15 cellular contexts compared by ENCODE assay signal in genomic region chrX:155744534-155744933, GRCh38.
A peak's percentile ranks its signal among the peaks of the same experiment; 100 is the strongest.
DNase-seq lines count a peak whose midpoint lies in the region; ATAC-seq, FAIRE-seq and TF ChIP-seq lines count a peak whose summit lies in the region.
"Had no signal": no experiment of that assay in that cellular context is flagged by ENCODE, and none has a peak within 500 bp of the region (broad histone marks: within the 10 kb centered on the region; RNA-seq: fewer than 3 reads in every experiment).

No MANE protein-coding gene starts in this region.

- intact Hi-C loops in K562 (cut with micrococcal nuclease) (no loop called here), kidney (cut with DNase I) (no loop called here), pancreas (cut with DNase I) (no loop called here)

- no peak for TF ChIP-seq EP300 in K562 (IDR thresholded peaks at IDR 0.05; ENCODE audit: low read length)

- H3K27ac ChIP-seq in GM23248 = no peak overlapping the region
- H3K27ac ChIP-seq in K562 (ENCODE audit: extremely low read depth, low read depth, low read length) = no peak overlapping the region
- H3K27ac ChIP-seq in kidney (ENCODE audit: low read depth in 2 of 2, low read length in 2 of 2) = no peak overlapping the region
- H3K27ac ChIP-seq in smooth muscle cell (ENCODE audit: low read depth) = no peak overlapping the region
- H3K27ac ChIP-seq in pancreas = no peak overlapping the region
- H3K27ac ChIP-seq: BLaER1 treated with 17β-estradiol and CSF1 and Interleukin-3, amounts not matched to agents 10 nM and 100 nM had no signal

- no peaks in the 10 kb centered on the region for H3K9me1 ChIP-seq in K562 (ENCODE audit: control insufficient read depth, insufficient read depth, low read length)

- 12 to 17% methylated on average over 2 of the region's 2 CpGs for WGBS in GM23248 (ENCODE audit: low coverage in 1 of 2, low lambda C conversion rate in 2 of 2, missing lambda C conversion rate in 2 of 2), 2 experiments
- WGBS in K562 (ENCODE audit: insufficient coverage, low coverage, missing lambda C conversion rate) = 68% methylated on average over 2 of the region's 2 CpGs
- WGBS in smooth muscle cell (ENCODE audit: low lambda C conversion rate) = 48% methylated on average over 2 of the region's 2 CpGs
- 48 to 52% methylated on average over 2 of the region's 2 CpGs for WGBS in pancreas, 2 donors

- H3K4me3 ChIP-seq in GM23248 (peak overlapping the region; percentile 37; the same call in 1 of the 2 replicates), K562 (no peak overlapping the region), kidney (ENCODE audit: low read length in 2 of 2) (peak overlapping the region; percentile 1 to 45), smooth muscle cell (peak overlapping the region; percentile 38), pancreas (no peak overlapping the region)
- H3K4me3 ChIP-seq: BLaER1 treated with 17β-estradiol and CSF1 and Interleukin-3, amounts not matched to agents 10 nM and 100 nM; GM12878; PC-9 had no signal

- no peak for ATAC-seq in K562
- ATAC-seq in pancreas = no peak
- no peak for ATAC-seq in HG03342 (IDR thresholded peaks at IDR 0.05; ENCODE audit: unreplicated experiment)
- no peak for ATAC-seq in GM21717 (IDR thresholded peaks at IDR 0.05; ENCODE audit: unreplicated experiment)
- ATAC-seq: GM12878 had no signal

- DNase-seq in GM23248 (no peak), K562 (ENCODE audit: extremely low read depth in 1 of 4, low spot score in 3 of 4) (no peak), kidney (no peak), smooth muscle cell (lab: John Stamatoyannopoulos, UW; ENCODE audit: unreplicated experiment) (no peak), pancreas (no peak)
- DNase-seq: DMS153, KG1, NCI-H1092, NCI-H2107, NCI-H69, PC-9 had no signal

- H3K9ac ChIP-seq in GM23248 (no peak overlapping the region), K562 (ENCODE audit: insufficient read depth in 1 of 2, low read depth in 2 of 2, low read length in 2 of 2) (no peak overlapping the region), kidney (ENCODE audit: low read length in 2 of 2) (no peak overlapping the region), smooth muscle cell (ENCODE audit: low read depth) (no peak overlapping the region)
- H3K9ac ChIP-seq: BLaER1 treated with 17β-estradiol and CSF1 and Interleukin-3, amounts not matched to agents 10 nM and 100 nM had no signal

- in situ Hi-C loops in GM23248 (cut with MboI) (no loop called here), K562 (cut with MboI) (no loop called here)

- TF ChIP-seq RAD21 in K562 (CRISPR knock-in tag; conservative IDR thresholded peaks at IDR 0.05 in 1 of 2, IDR thresholded peaks at IDR 0.05 in 1 of 2) = no peak

- H3K36me3 ChIP-seq in GM23248 (ENCODE audit: low read depth) (no peaks in the 10 kb centered on the region), K562 (ENCODE audit: control insufficient read depth, insufficient read depth, low read length) (no peaks in the 10 kb centered on the region), kidney (ENCODE audit: control insufficient read depth in 1 of 2, insufficient read depth in 2 of 2, low read length in 2 of 2) (no peaks in the 10 kb centered on the region), smooth muscle cell (ENCODE audit: low read depth) (no peaks in the 10 kb centered on the region), pancreas (no peaks in the 10 kb centered on the region)
- H3K36me3 ChIP-seq: BLaER1 treated with 17β-estradiol and CSF1 and Interleukin-3, amounts not matched to agents 10 nM and 100 nM had no signal

- CTCF ChIA-PET in K562 (lab: Yijun Ruan, JAX; ENCODE audit: low intra/inter-chr PET ratio) = no interaction called here

- H2AFZ ChIP-seq in GM23248 = 0 out of 2 replicates have a peak overlapping the region, but pooled peaks have one; percentile 43
- peak overlapping the region; percentile 62 for H2AFZ ChIP-seq in K562 (ENCODE audit: low read depth, low read length)
- H2AFZ ChIP-seq in smooth muscle cell (ENCODE audit: low read depth) = peak overlapping the region; percentile 58
- H2AFZ ChIP-seq: PC-9 had no signal

- no peak for FAIRE-seq in K562 (lab: Jason Lieb, UNC)
- FAIRE-seq in kidney (lab: Jason Lieb, UNC) = no peak
- no peak for FAIRE-seq in pancreas (lab: Jason Lieb, UNC)
- FAIRE-seq: GM12878 had no signal

- no TSS peak for BruUV-seq in K562 (replicated peaks; lab: Mats Ljungman, UMichigan)

- H3F3A ChIP-seq in GM23248 (ENCODE audit: insufficient read depth) (no peaks in the 10 kb centered on the region), smooth muscle cell (ENCODE audit: low read depth) (no peaks in the 10 kb centered on the region)

- no peaks in the 10 kb centered on the region for H3K9me2 ChIP-seq in GM23248 (ENCODE audit: insufficient read depth)

- H3K4me1 ChIP-seq in GM23248 (ENCODE audit: insufficient read depth) = peaks cover 5% of the 10 kb centered on the region; the same call in 1 of the 2 replicates
- H3K4me1 ChIP-seq in K562 (replicated peaks in 1 of 2; ENCODE audit: control insufficient read depth in 2 of 2, insufficient read depth in 2 of 2, low read length in 2 of 2) = peaks cover 0 to 10% of the 10 kb centered on the region in 2 experiments; a peak in 3 of 5 replicates
- no peaks in the 10 kb centered on the region for H3K4me1 ChIP-seq in kidney (ENCODE audit: control insufficient read depth in 1 of 2, insufficient read depth in 1 of 2, low read depth in 1 of 2, low read length in 2 of 2)
- H3K4me1 ChIP-seq in smooth muscle cell (ENCODE audit: low read depth) = no peaks in the 10 kb centered on the region
- H3K4me1 ChIP-seq in pancreas = no peaks in the 10 kb centered on the region
- H3K4me1 ChIP-seq: BLaER1 treated with 17β-estradiol and CSF1 and Interleukin-3, amounts not matched to agents 10 nM and 100 nM had no signal

- POLR2A ChIA-PET in K562 (lab: Yijun Ruan, JAX) = no interaction called here

- no peaks in the 10 kb centered on the region for H3K9me3 ChIP-seq in GM23248 (ENCODE audit: low read depth)
- H3K9me3 ChIP-seq in K562 (replicated peaks; ENCODE audit: control insufficient read depth, insufficient read depth, low read depth, low read length) = no peaks in the 10 kb centered on the region
- H3K9me3 ChIP-seq in kidney (ENCODE audit: control insufficient read depth in 1 of 2, low read length in 2 of 2) = no peaks in the 10 kb centered on the region
- peaks cover under 1% of the 10 kb centered on the region for H3K9me3 ChIP-seq in smooth muscle cell (replicated peaks; ENCODE audit: low read depth)
- no peaks in the 10 kb centered on the region for H3K9me3 ChIP-seq in pancreas

- no peak for TF ChIP-seq POLR2A in K562 (conservative IDR thresholded peaks at IDR 0.05)

- H4K20me1 ChIP-seq in GM23248 (ENCODE audit: insufficient read depth) (no peaks in the 10 kb centered on the region), K562 (replicated peaks; ENCODE audit: control insufficient read depth, insufficient read depth, low read length) (no peaks in the 10 kb centered on the region), smooth muscle cell (ENCODE audit: low read depth) (no peaks in the 10 kb centered on the region)
- H4K20me1 ChIP-seq: BLaER1 treated with 17β-estradiol and CSF1 and Interleukin-3, amounts not matched to agents 10 nM and 100 nM had no signal

- TF ChIP-seq CTCF in K562 (IDR thresholded peaks at IDR 0.05 in 2 of 3, conservative IDR thresholded peaks at IDR 0.05 in 1 of 3; ENCODE audit: insufficient read depth in 2 of 3, low read depth in 1 of 3, low read length in 3 of 3) (no peak), kidney (IDR thresholded peaks at IDR 0.05; ENCODE audit: borderline replicate concordance, extremely low read depth, insufficient read depth) (no peak), smooth muscle cell (IDR thresholded peaks at IDR 0.05; ENCODE audit: borderline replicate concordance, insufficient read depth, poor library complexity, severe bottlenecking) (no peak), pancreas (IDR thresholded peaks at IDR 0.05) (no peak)

- no peak overlapping the region for H3K4me2 ChIP-seq in GM23248 (ENCODE audit: unreplicated experiment)
- H3K4me2 ChIP-seq in K562 (ENCODE audit: insufficient read depth, low read length) = no peak overlapping the region
- peak overlapping the region; percentile 72 for H3K4me2 ChIP-seq in smooth muscle cell
- H3K4me2 ChIP-seq: BLaER1 treated with 17β-estradiol and CSF1 and Interleukin-3, amounts not matched to agents 10 nM and 100 nM had no signal

- no peaks in the 10 kb centered on the region for H3K79me2 ChIP-seq in GM23248 (ENCODE audit: insufficient read depth)
- no peaks in the 10 kb centered on the region for H3K79me2 ChIP-seq in K562 (ENCODE audit: control insufficient read depth, insufficient read depth, low read length)
- H3K79me2 ChIP-seq in smooth muscle cell (ENCODE audit: low read depth) = no peaks in the 10 kb centered on the region

- H3K27me3 ChIP-seq in GM23248 (replicated peaks; ENCODE audit: insufficient read depth) (no peaks in the 10 kb centered on the region), K562 (ENCODE audit: control insufficient read depth in 2 of 2, insufficient read depth in 2 of 2, low read length in 2 of 2) (no peaks in the 10 kb centered on the region), smooth muscle cell (ENCODE audit: low read depth) (no peaks in the 10 kb centered on the region), pancreas (peaks cover 0 to 3% (median 0%) of the 10 kb centered on the region in 4 donors)

TF ChIP-seq in K562, 482 proteins besides CTCF, POLR2A, EP300 and RAD21 (continues in another document):
- TF ChIP-seq YY1 (IDR thresholded peaks at IDR 0.05; ENCODE audit: borderline replicate concordance in 1 of 3, control insufficient read depth in 1 of 3, extremely low read depth in 1 of 3, insufficient read depth in 3 of 3, insufficient read length in 1 of 3, insufficient replicate concordance in 2 of 3, low read depth in 1 of 3, low read length in 2 of 3) = no peak
- no peak for TF ChIP-seq ZBTB34 (CRISPR knock-in tag; IDR thresholded peaks at IDR 0.05)
- TF ChIP-seq U2AF1 (optimal IDR thresholded peaks at IDR 0.05; ENCODE audit: low read depth, low read length) = no peak
- no peak for TF ChIP-seq ZNF282 (CRISPR knock-in tag; IDR thresholded peaks at IDR 0.05)
- TF ChIP-seq ZNF511 (CRISPR knock-in tag; IDR thresholded peaks at IDR 0.05) = no peak
- no peak for TF ChIP-seq WHSC1 (IDR thresholded peaks at IDR 0.05; ENCODE audit: low read length)

Comparison
In these comparisons a context has a peak if more than half of its experiments do, and no peak if none do; other contexts are left out.
1. H3K4me3 ChIP-seq: peak in GM23248 (single experiment), kidney (2 of 2) and smooth muscle cell (single experiment); none in K562 (single experiment) and pancreas (0 of 4).
2. Peak in every context shown above with its lines, with median percentiles within 50 percentile points of each other: H2AFZ ChIP-seq.